18 cellular contexts compared by ENCODE assay signal in genomic region chr2:195479407-195479806, GRCh38.
"Had no signal": no experiment of that assay in that cellular context is flagged by ENCODE, and none has a peak within 500 bp of the region (broad histone marks: within the 10 kb centered on the region; RNA-seq: fewer than 3 reads in every experiment).

No MANE protein-coding gene starts in this region.

- H3K27me3 Mint-ChIP-seq: naive thymus-derived CD4-positive, alpha-beta T cell had no signal

- H2AFZ ChIP-seq: hepatocyte had no signal

- H3K27me3 ChIP-seq: hepatocyte, spleen, stomach, transverse colon had no signal

- FAIRE-seq: colon, endothelial cell of umbilical vein had no signal

- H3K27ac ChIP-seq: hepatocyte, psoas muscle, spleen, stomach, thoracic aorta, transverse colon had no signal

- H3K9me3 Mint-ChIP-seq: nephron progenitor cell had no signal

- H3K79me2 ChIP-seq: hepatocyte had no signal

- DNase-seq: dermis blood vessel endothelial cell; erythroblast; foreskin melanocyte; head of caudate nucleus; naive thymus-derived CD4-positive, alpha-beta T cell; nephron progenitor cell; psoas muscle; retina; spleen; stimulated activated naive CD4-positive, alpha-beta T cell; stomach; substantia nigra; transverse colon had no signal

- H3K27ac Mint-ChIP-seq: naive thymus-derived CD4-positive, alpha-beta T cell; nephron progenitor cell had no signal

- ATAC-seq: naive thymus-derived CD4-positive, alpha-beta T cell; psoas muscle; sciatic nerve had no signal

- H3K4me1 ChIP-seq: psoas muscle, spleen, stomach, transverse colon had no signal

- H3K36me3 ChIP-seq: spleen, stomach, thoracic aorta, transverse colon had no signal

- H3K9me3 ChIP-seq: psoas muscle, spleen, stomach, thoracic aorta, transverse colon had no signal

- H3K4me2 ChIP-seq: hepatocyte had no signal

- H3K4me3 ChIP-seq: hepatocyte, psoas muscle, spleen, stomach, thoracic aorta, transverse colon had no signal

- H3K4me3 Mint-ChIP-seq: naive thymus-derived CD4-positive, alpha-beta T cell; nephron progenitor cell had no signal
